In the genomic region with DNA sequence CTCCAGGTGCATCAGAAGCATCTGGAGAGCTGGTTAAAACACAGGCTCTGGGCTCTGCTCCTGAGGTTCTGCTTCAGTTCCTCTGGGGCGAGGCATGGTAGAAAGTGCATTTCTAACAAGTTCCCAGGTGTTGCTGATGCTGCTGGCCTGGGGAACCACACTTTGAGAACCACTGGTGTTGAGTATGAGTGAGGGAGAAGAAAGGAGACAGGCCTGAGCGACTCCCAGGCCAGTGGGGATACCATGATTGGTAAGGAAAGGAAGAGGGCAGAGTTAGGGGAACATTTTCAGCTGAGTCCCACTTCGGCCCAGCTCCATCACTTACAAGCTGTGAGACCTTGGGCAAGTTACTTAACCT, we compare ENCODE assay signal across 31 cellular contexts. TPM values are rescaled to one million over a fixed set of nuclear protein-coding genes. Genes with fewer than 3 reads are reported as not detected.
"Had no signal": no experiment of that assay in that cellular context is flagged by ENCODE, and none has a peak within 500 bp of the region (broad histone marks: within the 10 kb centered on the region; RNA-seq: fewer than 3 reads in every experiment).

No MANE protein-coding gene starts in this region.

- H3K27ac ChIP-seq: ascending aorta, breast epithelium, cardiac muscle cell, coronary artery had no signal

- H3K36me3 Mint-ChIP-seq: activated CD4-positive, alpha-beta memory T cell treated with anti-CD3 and anti-CD28 coated beads for 36 hours; activated CD8-positive, alpha-beta memory T cell treated with anti-CD3 and anti-CD28 coated beads, Interleukin-2, amount 10 ng/mL, durations not matched to agents 7 days and 5 days; activated naive CD4-positive, alpha-beta T cell treated with anti-CD3 and anti-CD28 coated beads, Interleukin-2, amount 50 U/mL, for 24 hours; activated naive CD8-positive, alpha-beta T cell treated with anti-CD3 and anti-CD28 coated beads, Interleukin-2, amount 10 ng/mL, durations not matched to agents 7 days and 5 days; brain had no signal

- H3K27me3 Mint-ChIP-seq: activated CD4-positive, alpha-beta T cell treated with anti-CD3 and anti-CD28 coated beads, Interleukin-2, amount 10 ng/mL, durations not matched to agents 24 days and 14 days; activated naive CD4-positive, alpha-beta T cell treated with anti-CD3 and anti-CD28 coated beads, Interleukin-2, amount 50 U/mL, for 24 hours; brain had no signal

- H3K4me3 ChIP-seq: ascending aorta, breast epithelium, cardiac muscle cell, coronary artery, dorsolateral prefrontal cortex had no signal

- H3K36me3 ChIP-seq: breast epithelium, cardiac muscle cell had no signal

- H3K4me3 Mint-ChIP-seq: activated CD4-positive, alpha-beta memory T cell treated with anti-CD3 and anti-CD28 coated beads for 36 hours; activated CD4-positive, alpha-beta T cell treated with anti-CD3 and anti-CD28 coated beads for 36 hours; activated CD4-positive, alpha-beta T cell treated with anti-CD3 and anti-CD28 coated beads, Interleukin-2, amount 10 ng/mL, durations not matched to agents 24 days and 14 days; activated CD8-positive, alpha-beta memory T cell treated with anti-CD3 and anti-CD28 coated beads, Interleukin-2, amount 10 ng/mL, durations not matched to agents 7 days and 5 days; activated CD8-positive, alpha-beta T cell treated with anti-CD3 and anti-CD28 coated beads, Interleukin-2, amount 10 ng/mL, durations not matched to agents 7 days and 5 days; activated naive CD4-positive, alpha-beta T cell treated with anti-CD3 and anti-CD28 coated beads for 36 hours; activated naive CD4-positive, alpha-beta T cell treated with anti-CD3 and anti-CD28 coated beads, Interleukin-2, amount 50 U/mL, for 24 hours; activated naive CD8-positive, alpha-beta T cell treated with anti-CD3 and anti-CD28 coated beads, Interleukin-2, amount 10 ng/mL, durations not matched to agents 7 days and 5 days; activated T-helper 1 cell treated with anti-CD3 and anti-CD28 coated beads, Interleukin-12 subunit alpha, Interleukin-12 subunit beta, Interleukin-2, Interleukin-4 antibody, amounts not matched to agents 30 ng/mL and 10 ng/mL and 1 ng/mL, durations not matched to agents 14 hours and 24 hours and 36 hours; brain; central memory CD8-positive, alpha-beta T cell; dendritic cell treated with granulocyte-macrophage colony-stimulating factor and Interleukin-4, amounts not matched to agents 40 ng/mL and 50 ng/mL, for 4 days; endodermal cell had no signal

- H3K27me3 ChIP-seq: ascending aorta, breast epithelium, cardiac muscle cell, dorsolateral prefrontal cortex had no signal

- H3K9me3 ChIP-seq: ascending aorta, breast epithelium had no signal

- ATAC-seq: activated CD4-positive, alpha-beta T cell treated with anti-CD3 and anti-CD28 coated beads for 36 hours; activated CD8-positive, alpha-beta memory T cell treated with anti-CD3 and anti-CD28 coated beads, Interleukin-2, amount 10 ng/mL, durations not matched to agents 7 days and 5 days; activated CD8-positive, alpha-beta T cell treated with anti-CD3 and anti-CD28 coated beads, Interleukin-2, amount 10 ng/mL, durations not matched to agents 7 days and 5 days; esophagus mucosa had no signal

- DNase-seq: activated CD4-positive, alpha-beta memory T cell treated with anti-CD3 and anti-CD28 coated beads for 36 hours; activated CD4-positive, alpha-beta T cell treated with anti-CD3 and anti-CD28 coated beads for 36 hours; activated CD4-positive, alpha-beta T cell treated with anti-CD3 and anti-CD28 coated beads, Interleukin-2, amount 10 ng/mL, durations not matched to agents 24 days and 14 days; activated CD4-positive, CD25-positive, alpha-beta regulatory T cell; activated CD4-positive, CD25-positive, alpha-beta regulatory T cell treated with anti-CD3 and anti-CD28 coated beads, Interleukin-2, amount 50 U/mL, for 72 hours; activated CD8-positive, alpha-beta memory T cell treated with anti-CD3 and anti-CD28 coated beads, Interleukin-2, amount 10 ng/mL, durations not matched to agents 7 days and 5 days; activated CD8-positive, alpha-beta memory T cell treated with anti-CD3 and anti-CD28 coated beads, Interleukin-2, amount 50 U/mL, for 4 hours; activated CD8-positive, alpha-beta T cell treated with anti-CD3 and anti-CD28 coated beads, Interleukin-2, amount 10 ng/mL, durations not matched to agents 7 days and 5 days; activated effector memory CD4-positive, alpha-beta T cell treated with anti-CD3 and anti-CD28 coated beads, Interleukin-2, amount 50 U/mL, for 16 hours; activated naive CD4-positive, alpha-beta T cell treated with anti-CD3 and anti-CD28 coated beads for 36 hours; activated naive CD8-positive, alpha-beta T cell treated with anti-CD3 and anti-CD28 coated beads, Interleukin-2, amount 10 ng/mL, durations not matched to agents 7 days and 5 days; activated T-cell treated with anti-CD3 and anti-CD28 coated beads, Interleukin-2, amount 50 U/mL, for 1 hour; activated T-cell treated with anti-CD3 and anti-CD28 coated beads, Interleukin-2, amount 50 U/mL, for 48 hours; effector memory CD4-positive, alpha-beta T cell; endodermal cell; foreskin fibroblast; T-helper 2 cell had no signal

- H3K9me3 Mint-ChIP-seq: activated CD4-positive, alpha-beta memory T cell treated with anti-CD3 and anti-CD28 coated beads for 36 hours; activated CD4-positive, alpha-beta T cell treated with anti-CD3 and anti-CD28 coated beads, Interleukin-2, amount 10 ng/mL, durations not matched to agents 24 days and 14 days; activated naive CD4-positive, alpha-beta T cell treated with anti-CD3 and anti-CD28 coated beads for 36 hours; activated naive CD4-positive, alpha-beta T cell treated with anti-CD3 and anti-CD28 coated beads, Interleukin-2, amount 50 U/mL, for 24 hours; activated naive CD8-positive, alpha-beta T cell treated with anti-CD3 and anti-CD28 coated beads, Interleukin-2, amount 10 ng/mL, durations not matched to agents 7 days and 5 days; activated T-helper 1 cell treated with anti-CD3 and anti-CD28 coated beads, Interleukin-12 subunit alpha, Interleukin-12 subunit beta, Interleukin-2, Interleukin-4 antibody, amounts not matched to agents 30 ng/mL and 10 ng/mL and 1 ng/mL, durations not matched to agents 14 hours and 24 hours and 36 hours; activated T-helper 2 cell treated with anti-CD3 and anti-CD28 coated beads, Interferon-gamma antibody, Interleukin-2, Interleukin-4, amounts not matched to agents 10 μg/mL and 5 μg/mL and 100 μg/mL, durations not matched to agents 14 hours and 24 hours and 36 hours; brain; central memory CD8-positive, alpha-beta T cell; dendritic cell treated with granulocyte-macrophage colony-stimulating factor and Interleukin-4, amounts not matched to agents 40 ng/mL and 50 ng/mL, for 4 days; endodermal cell had no signal

- H3K27ac Mint-ChIP-seq: activated CD4-positive, alpha-beta memory T cell treated with anti-CD3 and anti-CD28 coated beads for 36 hours; activated CD4-positive, alpha-beta T cell treated with anti-CD3 and anti-CD28 coated beads for 36 hours; activated CD4-positive, alpha-beta T cell treated with anti-CD3 and anti-CD28 coated beads, Interleukin-2, amount 10 ng/mL, durations not matched to agents 24 days and 14 days; activated CD8-positive, alpha-beta memory T cell treated with anti-CD3 and anti-CD28 coated beads, Interleukin-2, amount 10 ng/mL, durations not matched to agents 7 days and 5 days; activated CD8-positive, alpha-beta T cell treated with anti-CD3 and anti-CD28 coated beads, Interleukin-2, amount 10 ng/mL, durations not matched to agents 7 days and 5 days; activated naive CD4-positive, alpha-beta T cell treated with anti-CD3 and anti-CD28 coated beads for 36 hours; activated naive CD4-positive, alpha-beta T cell treated with anti-CD3 and anti-CD28 coated beads, Interleukin-2, amount 50 U/mL, for 24 hours; activated naive CD8-positive, alpha-beta T cell treated with anti-CD3 and anti-CD28 coated beads, Interleukin-2, amount 10 ng/mL, durations not matched to agents 7 days and 5 days; activated T-helper 1 cell treated with anti-CD3 and anti-CD28 coated beads, Interleukin-12 subunit alpha, Interleukin-12 subunit beta, Interleukin-2, Interleukin-4 antibody, amounts not matched to agents 30 ng/mL and 10 ng/mL and 1 ng/mL, durations not matched to agents 14 hours and 24 hours and 36 hours; activated T-helper 2 cell treated with anti-CD3 and anti-CD28 coated beads, Interferon-gamma antibody, Interleukin-2, Interleukin-4, amounts not matched to agents 10 μg/mL and 5 μg/mL and 100 μg/mL, durations not matched to agents 14 hours and 24 hours and 36 hours; dendritic cell treated with granulocyte-macrophage colony-stimulating factor and Interleukin-4, amounts not matched to agents 40 ng/mL and 50 ng/mL, for 4 days; endodermal cell had no signal

- H3K4me1 Mint-ChIP-seq: activated CD4-positive, alpha-beta T cell treated with anti-CD3 and anti-CD28 coated beads for 36 hours; activated CD4-positive, alpha-beta T cell treated with anti-CD3 and anti-CD28 coated beads, Interleukin-2, amount 10 ng/mL, durations not matched to agents 24 days and 14 days; activated naive CD4-positive, alpha-beta T cell treated with anti-CD3 and anti-CD28 coated beads, Interleukin-2, amount 50 U/mL, for 24 hours; endodermal cell had no signal

- H3K4me1 ChIP-seq: breast epithelium had no signal

RNA-seq across cellular contexts. Expression of a gene that starts 36.8 kb away (rescaled TPM):
- total RNA-seq: activated CD4-positive, alpha-beta memory T cell treated with anti-CD3 and anti-CD28 coated beads for 36 hours; activated CD4-positive, alpha-beta T cell treated with anti-CD3 and anti-CD28 coated beads for 36 hours; activated CD4-positive, alpha-beta T cell treated with anti-CD3 and anti-CD28 coated beads, Interleukin-2, amount 10 ng/mL, durations not matched to agents 24 days and 14 days; activated CD8-positive, alpha-beta memory T cell treated with anti-CD3 and anti-CD28 coated beads for 36 hours; activated CD8-positive, alpha-beta memory T cell treated with anti-CD3 and anti-CD28 coated beads, Interleukin-2, amount 10 ng/mL, durations not matched to agents 7 days and 5 days; activated CD8-positive, alpha-beta T cell treated with anti-CD3 and anti-CD28 coated beads, Interleukin-2, amount 10 ng/mL, durations not matched to agents 7 days and 5 days; activated naive CD4-positive, alpha-beta T cell treated with anti-CD3 and anti-CD28 coated beads for 36 hours; activated naive CD8-positive, alpha-beta T cell treated with anti-CD3 and anti-CD28 coated beads, Interleukin-2, amount 10 ng/mL, durations not matched to agents 7 days and 5 days; activated T-helper 1 cell treated with anti-CD3 and anti-CD28 coated beads, Interleukin-12 subunit alpha, Interleukin-12 subunit beta, Interleukin-2, Interleukin-4 antibody, amounts not matched to agents 30 ng/mL and 10 ng/mL and 1 ng/mL, durations not matched to agents 14 hours and 24 hours and 36 hours; activated T-helper 2 cell treated with anti-CD3 and anti-CD28 coated beads, Interferon-gamma antibody, Interleukin-2, Interleukin-4, amounts not matched to agents 10 μg/mL and 5 μg/mL and 100 μg/mL, durations not matched to agents 14 hours and 24 hours and 36 hours; cardiac muscle cell; endodermal cell; T-helper 1 cell treated with Interleukin-12 subunit alpha and Interleukin-12 subunit beta and Interleukin-4 antibody, amounts not matched to agents 30 ng/mL and 1 ng/mL, for 36 hours had no signal
- polyA plus RNA-seq: cardiac muscle cell had no signal

RNA-seq across cellular contexts. Expression of a gene that starts 58.7 kb away (rescaled TPM):
- total RNA-seq: activated CD4-positive, alpha-beta memory T cell treated with anti-CD3 and anti-CD28 coated beads for 36 hours; activated CD8-positive, alpha-beta memory T cell treated with anti-CD3 and anti-CD28 coated beads for 36 hours; activated naive CD4-positive, alpha-beta T cell treated with anti-CD3 and anti-CD28 coated beads for 36 hours; activated T-helper 1 cell treated with anti-CD3 and anti-CD28 coated beads, Interleukin-12 subunit alpha, Interleukin-12 subunit beta, Interleukin-2, Interleukin-4 antibody, amounts not matched to agents 30 ng/mL and 10 ng/mL and 1 ng/mL, durations not matched to agents 14 hours and 24 hours and 36 hours; activated T-helper 2 cell treated with anti-CD3 and anti-CD28 coated beads, Interferon-gamma antibody, Interleukin-2, Interleukin-4, amounts not matched to agents 10 μg/mL and 5 μg/mL and 100 μg/mL, durations not matched to agents 14 hours and 24 hours and 36 hours had no signal
